ENCODE assay signal across 8 cellular contexts in genomic region chr6:119351005-119351394, GRCh38. TPM values are rescaled to one million over a fixed set of nuclear protein-coding genes. Genes with fewer than 3 reads are reported as not detected.
DNase-seq lines count a peak whose midpoint lies in the region; ATAC-seq and TF ChIP-seq lines count a peak whose summit lies in the region.

No MANE protein-coding gene starts in this region.

- ATAC-seq in mucosa of descending colon (no peak), HG02852 (IDR thresholded peaks at IDR 0.05; ENCODE audit: unreplicated experiment) (no peak), HG03460 (IDR thresholded peaks at IDR 0.05; ENCODE audit: unreplicated experiment) (no peak)

- peak overlapping the region; percentile 83 for H3K27ac Mint-ChIP-seq in activated CD4-positive, alpha-beta T cell treated with anti-CD3 and anti-CD28 coated beads, Interleukin-2, amount 10 ng/mL, durations not matched to agents 24 days and 14 days
- H3K27ac Mint-ChIP-seq in brain: peak overlapping the region in 1 of 5 experiments; percentile 87

- no peaks in the 10 kb centered on the region for H3K9me3 ChIP-seq in mucosa of descending colon

- peak overlapping the region; percentile 90 for H3K4me3 ChIP-seq in mucosa of descending colon

- H3K4me3 Mint-ChIP-seq in activated CD4-positive, alpha-beta T cell treated with anti-CD3 and anti-CD28 coated beads, Interleukin-2, amount 10 ng/mL, durations not matched to agents 24 days and 14 days: peak overlapping the region; percentile 97
- peak overlapping the region; percentile 81 to 96 (median 87) for H3K4me3 Mint-ChIP-seq in brain

- intact Hi-C loops in activated CD4-positive, alpha-beta T cell treated with anti-CD3 and anti-CD28 coated beads, Interleukin-2, amount 10 ng/mL, durations not matched to agents 24 days and 14 days (cut with micrococcal nuclease): loop anchor here (2.0 to 10.0 kb wide), 4 partner anchors 90 to 1676 kb away; partner anchors contain the start of gene NUS1
- intact Hi-C loops in mucosa of descending colon (cut with DNase I, micrococcal nuclease): no loop called here

- H3K4me1 ChIP-seq in mucosa of descending colon (ENCODE audit: low read depth): peaks cover 12% of the 10 kb centered on the region

- H3K4me1 Mint-ChIP-seq in activated CD4-positive, alpha-beta T cell treated with anti-CD3 and anti-CD28 coated beads, Interleukin-2, amount 10 ng/mL, durations not matched to agents 24 days and 14 days: peaks cover 38% of the 10 kb centered on the region
- peaks cover 17% of the 10 kb centered on the region for H3K4me1 Mint-ChIP-seq in brain

- TF ChIP-seq CTCF in brain (conservative IDR thresholded peaks at IDR 0.05) (peak; percentile 57 to 69), mucosa of descending colon (IDR thresholded peaks at IDR 0.05) (no peak)

- H3K36me3 Mint-ChIP-seq in activated CD4-positive, alpha-beta T cell treated with anti-CD3 and anti-CD28 coated beads, Interleukin-2, amount 10 ng/mL, durations not matched to agents 24 days and 14 days (ENCODE audit: low read depth): peaks cover 21% of the 10 kb centered on the region
- H3K36me3 Mint-ChIP-seq in brain: no peaks in the 10 kb centered on the region

- no peaks in the 10 kb centered on the region for H3K27me3 Mint-ChIP-seq in activated CD4-positive, alpha-beta T cell treated with anti-CD3 and anti-CD28 coated beads, Interleukin-2, amount 10 ng/mL, durations not matched to agents 24 days and 14 days
- H3K27me3 Mint-ChIP-seq in brain: peaks cover 21% of the 10 kb centered on the region

- no peak for DNase-seq in activated CD4-positive, alpha-beta T cell treated with anti-CD3 and anti-CD28 coated beads, Interleukin-2, amount 10 ng/mL, durations not matched to agents 24 days and 14 days
- DNase-seq in activated CD4-positive, alpha-beta T cell treated with anti-CD3 and anti-CD28 coated beads for 4 hours: no peak
- DNase-seq in NCI-H2171 (lab: John Stamatoyannopoulos, UW) (peak; percentile 3), mucosa of descending colon (no peak), pons (ENCODE audit: low spot score) (no peak)

- no peaks in the 10 kb centered on the region for H3K36me3 ChIP-seq in mucosa of descending colon (ENCODE audit: low read depth)

- H3K9me3 Mint-ChIP-seq in activated CD4-positive, alpha-beta T cell treated with anti-CD3 and anti-CD28 coated beads, Interleukin-2, amount 10 ng/mL, durations not matched to agents 24 days and 14 days: no peaks in the 10 kb centered on the region
- H3K9me3 Mint-ChIP-seq in brain: peaks cover 0 to 3% (median 0%) of the 10 kb centered on the region in 5 experiments

RNA-seq across cellular contexts. Expression of gene MAN1A1, which starts 1.4 kb away (rescaled TPM):
- total RNA-seq in activated CD4-positive, alpha-beta T cell treated with anti-CD3 and anti-CD28 coated beads, Interleukin-2, amount 10 ng/mL, durations not matched to agents 24 days and 14 days: 43.0 and 43.7 TPM in 2 replicates
- polyA plus RNA-seq in brain (ENCODE audit: insufficient read depth, low read depth, low replicate concordance): 1.5 TPM
- total RNA-seq in mucosa of descending colon: 10 to 100 TPM; 45.1 to 74.2 (median 66.4) TPM
